ENCODE assay signal across 8 cellular contexts in genomic region chr9:114587345-114588149, GRCh38. TPM values are rescaled to one million over a fixed set of nuclear protein-coding genes. Genes with fewer than 3 reads are reported as not detected.
DNase-seq lines count a peak whose midpoint lies in the region; ATAC-seq, FAIRE-seq and TF ChIP-seq lines count a peak whose summit lies in the region.

TSS of gene ATP6V1G1 (plus strand) at chr9:114587769. CDS start at chr9:114587839, 70 bp downstream.

- H3F3A ChIP-seq in Loucy (ENCODE audit: low read depth): 0 out of 2 replicates have a peak, but pooled peaks cover 8% of the 10 kb centered on the region

- H4K20me1 ChIP-seq in Loucy (ENCODE audit: insufficient read depth, low read length, poor library complexity, severe bottlenecking): peaks cover 39% of the 10 kb centered on the region

- no peaks in the 10 kb centered on the region for H3K9me2 ChIP-seq in Loucy (replicated peaks; ENCODE audit: low read depth, low read length)

- peak within 1 kb of the TSS; percentile 98 to 99 for H3K27ac Mint-ChIP-seq in natural killer cell treated with Interleukin-12 subunit alpha and Interleukin-12 subunit beta and Interleukin-15 and Interleukin-18, amount 100 ng/mL, for 72 hours

- H3K9me3 ChIP-seq in Loucy (ENCODE audit: insufficient read depth, low read depth, low read length): no peaks in the 10 kb centered on the region

- peaks cover under 1% of the 10 kb centered on the region; the same call in 1 of the 2 replicates for H3K36me3 ChIP-seq in Loucy (ENCODE audit: insufficient read depth, low read length)

- H3K9ac ChIP-seq in Loucy (ENCODE audit: low read depth, low read length, poor library complexity, severe bottlenecking): peak within 1 kb of the TSS; percentile 98

- ATAC-seq in natural killer cell treated with Interleukin-12 subunit alpha and Interleukin-12 subunit beta and Interleukin-15 and Interleukin-18, amount 100 ng/mL, for 72 hours: peak; percentile 99 to 100
- ATAC-seq in stimulated activated naive CD8-positive, alpha-beta T cell treated with anti-CD3 and anti-CD28 coated beads, Interleukin-15, Interleukin-2, amounts not matched to agents 100 U/mL and 50 U/mL, for 24 hours: peak; percentile 96

- peaks cover 42 to 44% of the 10 kb centered on the region in 2 donors for H3K4me1 Mint-ChIP-seq in natural killer cell treated with Interleukin-12 subunit alpha and Interleukin-12 subunit beta and Interleukin-15 and Interleukin-18, amount 100 ng/mL, for 72 hours (ENCODE audit: low read depth in 2 of 2)

- peak; percentile 60; the same call in 1 of the 2 replicates for TF ChIP-seq POLR2A in H54 (IDR thresholded peaks at IDR 0.05; ENCODE audit: low read depth, low read length)
- TF ChIP-seq POLR2A in Raji (IDR thresholded peaks at IDR 0.05; ENCODE audit: insufficient read depth, low read depth, low read length): peak; percentile 94

- peaks cover 0 to 5% of the 10 kb centered on the region in 2 donors for H3K27me3 Mint-ChIP-seq in natural killer cell treated with Interleukin-12 subunit alpha and Interleukin-12 subunit beta and Interleukin-15 and Interleukin-18, amount 100 ng/mL, for 72 hours

- peak within 1 kb of the TSS; percentile 89 for H3K4me2 ChIP-seq in Loucy (ENCODE audit: low read depth, low read length, poor library complexity, severe bottlenecking)

- H3K4me3 ChIP-seq in Loucy (ENCODE audit: low read length, poor library complexity, severe bottlenecking): peak within 1 kb of the TSS; percentile 99
- peak within 1 kb of the TSS; percentile 86 for H3K4me3 ChIP-seq in fibroblast of pulmonary artery (replicated peaks; ENCODE audit: low read depth, low read length)

- peak; percentile 98 for FAIRE-seq in H54 (lab: Jason Lieb, UNC)

- H2AFZ ChIP-seq in Loucy (ENCODE audit: low read length): peak within 1 kb of the TSS; percentile 95

- H3K36me3 Mint-ChIP-seq in natural killer cell treated with Interleukin-12 subunit alpha and Interleukin-12 subunit beta and Interleukin-15 and Interleukin-18, amount 100 ng/mL, for 72 hours: peaks cover 11% of the 10 kb centered on the region

- TF ChIP-seq CTCF in Loucy (conservative IDR thresholded peaks at IDR 0.05; ENCODE audit: low read length) (0 out of 2 replicates have a peak, but pooled peaks have one; percentile 10), fibroblast of pulmonary artery (IDR thresholded peaks at IDR 0.05; ENCODE audit: low read length, missing control alignments) (peak; percentile 10)

- DNase-seq in ELF-1 (ENCODE audit: low read depth, low spot score): peak; percentile 99
- DNase-seq in H54 (ENCODE audit: insufficient read length, low spot score): peak; percentile 95
- peak; percentile 99 for DNase-seq in activated T-helper 9 cell treated with anti-CD3 and anti-CD28 coated beads, Interleukin-2, amount 50 U/mL, for 16 hours (ENCODE audit: low read depth)
- DNase-seq in fibroblast of pulmonary artery (ENCODE audit: low read depth): peak; percentile 99
- DNase-seq in natural killer cell treated with Interleukin-12 subunit alpha and Interleukin-12 subunit beta and Interleukin-15 and Interleukin-18, amount 100 ng/mL, for 72 hours (ENCODE audit: low spot score): peak; percentile 100
- peak; percentile 100 for DNase-seq in stimulated activated naive CD8-positive, alpha-beta T cell treated with anti-CD3 and anti-CD28 coated beads, Interleukin-15, Interleukin-2, amounts not matched to agents 100 U/mL and 50 U/mL, for 24 hours

- H3K9me3 Mint-ChIP-seq in natural killer cell treated with Interleukin-12 subunit alpha and Interleukin-12 subunit beta and Interleukin-15 and Interleukin-18, amount 100 ng/mL, for 72 hours: no peaks in the 10 kb centered on the region

- H3K79me2 ChIP-seq in Loucy (ENCODE audit: insufficient read depth, low read length): peaks cover 49% of the 10 kb centered on the region

- no peaks in the 10 kb centered on the region for H3K27me3 ChIP-seq in Loucy (ENCODE audit: insufficient read depth, low read length, poor library complexity, severe bottlenecking)

- H3K4me3 Mint-ChIP-seq in natural killer cell treated with Interleukin-12 subunit alpha and Interleukin-12 subunit beta and Interleukin-15 and Interleukin-18, amount 100 ng/mL, for 72 hours: peak within 1 kb of the TSS; percentile 97

- H3K4me1 ChIP-seq in Loucy (ENCODE audit: insufficient read depth, low read length, poor library complexity, severe bottlenecking): peaks cover 33% of the 10 kb centered on the region

RNA-seq across cellular contexts. Expression of gene ATP6V1G1, which starts in this region (rescaled TPM):
- 10 to 100 TPM; 21.2 to 33.4 TPM for total RNA-seq in natural killer cell treated with Interleukin-12 subunit alpha and Interleukin-12 subunit beta and Interleukin-15 and Interleukin-18, amount 100 ng/mL, for 72 hours

Comparison
In these comparisons a context has a peak if more than half of its experiments do, and no peak if none do; other contexts are left out.
1. Peak in every context shown above with its lines: DNase-seq, ATAC-seq and H3K4me3 ChIP-seq.